In genomic region chr4:186912606-186913005, GRCh38 we compare ENCODE assay signal across 25 cellular contexts.
"Had no signal": no experiment of that assay in that cellular context is flagged by ENCODE, and none has a peak within 500 bp of the region (broad histone marks: within the 10 kb centered on the region; RNA-seq: fewer than 3 reads in every experiment).

No MANE protein-coding gene starts in this region.

- H3K4me1 ChIP-seq: left ventricle myocardium inferior, pancreas, prostate gland, suprapubic skin, tibial artery, uterus had no signal

- H3K27me3 ChIP-seq: pancreas, suprapubic skin, tibial artery, uterus had no signal

- H3K36me3 ChIP-seq: left ventricle myocardium inferior, pancreas, prostate gland, suprapubic skin, thoracic aorta, tibial artery, uterus had no signal

- H3K27ac ChIP-seq: left ventricle myocardium inferior, pancreas, prostate gland, skin epidermis, suprapubic skin, thoracic aorta, tibial artery, uterus had no signal

- H3K9me3 ChIP-seq: left ventricle myocardium inferior, mucosa of descending colon, pancreas, prostate gland, suprapubic skin, thoracic aorta, tibial artery, uterus had no signal

- H3K4me3 ChIP-seq: left ventricle myocardium inferior, lung, mucosa of descending colon, pancreas, prostate gland, skin epidermis, suprapubic skin, thoracic aorta, tibial artery, uterus had no signal

- ATAC-seq: mucosa of descending colon; naive thymus-derived CD4-positive, alpha-beta T cell; natural killer cell treated with Interleukin-12 subunit alpha and Interleukin-12 subunit beta and Interleukin-15 and Interleukin-18, amount 100 ng/mL, for 72 hours; pancreas; right cardiac atrium; sciatic nerve; stimulated activated effector memory CD8-positive, alpha-beta T cell treated with anti-CD3 and anti-CD28 coated beads, Interleukin-12 subunit alpha, Interleukin-12 subunit beta, amount 100 ng/mL, for 72 hours had no signal

- DNase-seq: islet precursor cell; left ventricle myocardium inferior; midbrain; mucosa of descending colon; naive thymus-derived CD4-positive, alpha-beta T cell; nucleus accumbens; pancreas; posterior cingulate gyrus; retina; right cardiac atrium; stimulated activated CD4-positive, alpha-beta T cell treated with anti-CD3 and anti-CD28 coated beads, Interleukin-12 subunit alpha, Interleukin-12 subunit beta, amount 100 ng/mL, for 4 hours; stimulated activated CD4-positive, alpha-beta T cell treated with anti-CD3 and anti-CD28 coated beads, Interleukin-15, amount 100 ng/mL, for 24 hours; stimulated activated CD4-positive, alpha-beta T cell treated with anti-CD3 and anti-CD28 coated beads, Interleukin-2, amount 100 ng/mL, for 24 hours; stimulated activated CD4-positive, alpha-beta T cell treated with anti-CD3 and anti-CD28 coated beads, Interleukin-4, amount 100 ng/mL, for 1 hour; stimulated activated naive CD4-positive, alpha-beta T cell; tibial artery; uterus had no signal
